ENCODE assay signal across 16 cellular contexts in the genomic region with DNA sequence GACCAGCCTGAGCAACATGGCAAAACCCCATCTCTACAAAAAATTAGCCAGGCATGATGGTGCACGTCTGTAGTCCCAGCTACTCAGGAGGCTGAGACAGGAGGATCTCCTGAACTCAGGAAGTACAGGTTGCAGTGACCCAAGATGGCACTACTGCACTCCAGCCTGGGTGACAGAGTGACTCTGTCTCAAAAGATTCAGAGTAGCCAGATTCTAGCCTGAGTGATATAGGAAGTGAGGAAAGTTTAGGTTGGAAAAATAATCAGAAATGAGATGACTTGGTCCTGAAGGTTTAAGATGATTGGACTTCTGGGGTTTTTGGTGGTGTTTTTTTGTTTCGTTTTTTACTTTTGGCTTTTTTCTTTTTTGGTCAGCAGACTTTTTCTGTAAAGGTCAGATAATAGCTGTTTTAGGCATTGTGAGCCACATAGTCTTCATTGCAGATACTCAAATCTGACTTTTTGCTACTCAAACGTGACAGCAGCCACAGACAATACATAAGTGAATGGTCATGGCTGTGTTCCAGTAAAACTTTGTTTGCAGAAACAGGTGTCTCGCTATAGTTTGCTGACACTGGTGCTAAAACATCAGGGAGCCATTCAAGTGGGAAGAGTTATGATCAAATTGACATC.
DNase-seq lines count a peak whose midpoint lies in the region; ATAC-seq and TF ChIP-seq lines count a peak whose summit lies in the region.
"Had no signal": no experiment of that assay in that cellular context is flagged by ENCODE, and none has a peak within 500 bp of the region (broad histone marks: within the 10 kb centered on the region; RNA-seq: fewer than 3 reads in every experiment).

No MANE protein-coding gene starts in this region.

- TF ChIP-seq EP300 in suprapubic skin (IDR thresholded peaks at IDR 0.05): no peak

- H3K4me3 ChIP-seq in mesendoderm (ENCODE audit: low read length) (no peak overlapping the region), suprapubic skin (no peak overlapping the region)
- H3K4me3 ChIP-seq: hepatocyte, left ventricle myocardium inferior had no signal

- H3K27ac ChIP-seq in mesendoderm (ENCODE audit: low read depth, low read length) (no peak overlapping the region), suprapubic skin (no peak overlapping the region)
- H3K27ac ChIP-seq: C4-2B, hepatocyte, left ventricle myocardium inferior had no signal

- no peak overlapping the region for H3K4me3 Mint-ChIP-seq in T-cell
- H3K4me3 Mint-ChIP-seq: natural killer cell had no signal

- peaks cover 40% of the 10 kb centered on the region for H3K36me3 Mint-ChIP-seq in T-cell

- H3K79me1 ChIP-seq in mesendoderm (ENCODE audit: low read length): no peaks in the 10 kb centered on the region

- no peaks in the 10 kb centered on the region for H3K27me3 ChIP-seq in mesendoderm (ENCODE audit: insufficient read depth, low read length, poor library complexity)
- H3K27me3 ChIP-seq in suprapubic skin: no peaks in the 10 kb centered on the region
- H3K27me3 ChIP-seq: hepatocyte had no signal

- peaks cover 1% of the 10 kb centered on the region for H3K36me3 ChIP-seq in mesendoderm (ENCODE audit: control insufficient read depth, insufficient read depth, low read length)
- peaks cover 29% of the 10 kb centered on the region for H3K36me3 ChIP-seq in suprapubic skin

- TF ChIP-seq CTCF in suprapubic skin (IDR thresholded peaks at IDR 0.05): no peak

- H3K4me1 Mint-ChIP-seq in T-cell: no peaks in the 10 kb centered on the region
- H3K4me1 Mint-ChIP-seq: natural killer cell had no signal

- H3K27me3 Mint-ChIP-seq in T-cell: no peaks in the 10 kb centered on the region

- H3K4me1 ChIP-seq in mesendoderm (ENCODE audit: control insufficient read depth, low read depth, low read length) (no peaks in the 10 kb centered on the region), suprapubic skin (no peaks in the 10 kb centered on the region)
- H3K4me1 ChIP-seq: left ventricle myocardium inferior had no signal

- ATAC-seq in GM18499 (IDR thresholded peaks at IDR 0.05; ENCODE audit: insufficient read depth, unreplicated experiment) (peak; percentile 76), GM19023 (IDR thresholded peaks at IDR 0.05; ENCODE audit: unreplicated experiment) (peak; percentile 90), HG02798 (IDR thresholded peaks at IDR 0.05; ENCODE audit: poor library complexity, unreplicated experiment) (peak; percentile 73), T-cell (replicated peaks in 1 of 4) (no peak), GM21423 (IDR thresholded peaks at IDR 0.05; ENCODE audit: unreplicated experiment) (no peak)
- ATAC-seq: natural killer cell, right cardiac atrium, SK-N-SH treated with all-trans-retinoic acid at 6 μM for 48 hours had no signal

- no peak overlapping the region for H3K4ac ChIP-seq in mesendoderm (ENCODE audit: low read depth, low read length)

- H2BK5ac ChIP-seq in mesendoderm (ENCODE audit: low read length): no peak overlapping the region

- peak overlapping the region; percentile 10 to 46 for H3K27ac Mint-ChIP-seq in T-cell
- H3K27ac Mint-ChIP-seq: natural killer cell had no signal

- H2BK15ac ChIP-seq in mesendoderm (replicated peaks; ENCODE audit: low read depth): no peak overlapping the region

- no peaks in the 10 kb centered on the region for H3K79me2 ChIP-seq in mesendoderm (ENCODE audit: control insufficient read depth, insufficient read depth, low read length)
- H3K79me2 ChIP-seq: hepatocyte had no signal

- DNase-seq in T-cell (no peak), mesendoderm (no peak), suprapubic skin (ENCODE audit: low spot score in 2 of 2) (no peak)
- DNase-seq: activated naive CD4-positive, alpha-beta T cell treated with anti-CD3 and anti-CD28 coated beads, Interleukin-2, amount 50 U/mL, for 16 hours; left ventricle myocardium inferior; natural killer cell; NCI-H1694; right cardiac atrium; substantia nigra had no signal

- CTCF ChIA-PET in T-cell (lab: Charles Lee): interaction anchor here in 1 of 2 donors (0.9 kb wide), 1 partner anchor 58 kb away, joined by 4 read pairs; no protein-coding TSS in a partner anchor

- no peak overlapping the region for H2AK5ac ChIP-seq in mesendoderm (ENCODE audit: low read length)

- no peaks in the 10 kb centered on the region for H3K9me3 ChIP-seq in suprapubic skin
- H3K9me3 ChIP-seq: left ventricle myocardium inferior had no signal

- no peak overlapping the region for H4K8ac ChIP-seq in mesendoderm (ENCODE audit: low read depth, low read length)

- H2BK120ac ChIP-seq in mesendoderm (ENCODE audit: low read depth, low read length): no peak overlapping the region

- H4K5ac ChIP-seq in mesendoderm (ENCODE audit: low read length): no peak overlapping the region

- no peak for TF ChIP-seq POLR2A in suprapubic skin (IDR thresholded peaks at IDR 0.05)

- no peak overlapping the region for H3K56ac ChIP-seq in mesendoderm (ENCODE audit: low read length)

- POLR2A ChIA-PET in T-cell (lab: Charles Lee): interaction anchor here (0.5 to 0.7 kb wide), 2 partner anchors 35 to 474 kb away, joined by 3 read pairs; no protein-coding TSS in a partner anchor

- H3K23ac ChIP-seq in mesendoderm (ENCODE audit: low read length): no peak overlapping the region

- no peak overlapping the region for H3K9ac ChIP-seq in mesendoderm (ENCODE audit: low read length)

- no peaks in the 10 kb centered on the region for H3K9me3 Mint-ChIP-seq in T-cell
- H3K9me3 Mint-ChIP-seq: natural killer cell had no signal

- WGBS in mesendoderm (ENCODE audit: extremely low coverage, insufficient coverage, low lambda C conversion rate): no CpG with 5 or more reads among the region's 4 CpGs
- WGBS in suprapubic skin: 84% methylated on average over 4 of the region's 4 CpGs

- H3K18ac ChIP-seq in mesendoderm (ENCODE audit: low read length): no peak overlapping the region

- no peak overlapping the region for H3K4me2 ChIP-seq in mesendoderm (ENCODE audit: low read length)
- H3K4me2 ChIP-seq: hepatocyte had no signal

Comparison
In these comparisons a context has a peak if more than half of its experiments do, and no peak if none do; other contexts are left out.
1. ATAC-seq: peak in GM18499 (single experiment), GM19023 (single experiment) and HG02798 (single experiment); none in T-cell (0 of 4) and GM21423 (single experiment).